14 cellular contexts compared by ENCODE assay signal in genomic region chr3:125043599-125044151, GRCh38. TPM values are rescaled to one million over a fixed set of nuclear protein-coding genes. Genes with fewer than 3 reads are reported as not detected.
DNase-seq lines count a peak whose midpoint lies in the region; ATAC-seq and TF ChIP-seq lines count a peak whose summit lies in the region.
"Had no signal": no experiment of that assay in that cellular context is flagged by ENCODE, and none has a peak within 500 bp of the region (broad histone marks: within the 10 kb centered on the region; RNA-seq: fewer than 3 reads in every experiment).

No MANE protein-coding gene starts in this region.

- H3K36me3 ChIP-seq in muscle layer of duodenum (ENCODE audit: control insufficient read depth in 1 of 2, insufficient read depth in 2 of 2, low read length in 2 of 2) (no peaks in the 10 kb centered on the region), testis (ENCODE audit: low read depth, missing control alignments) (no peaks in the 10 kb centered on the region)

- ATAC-seq in omental fat pad (ENCODE audit: low FRiP score) = no peak
- ATAC-seq: activated T-cell treated with anti-CD3 and anti-CD28 coated beads, Interleukin-2, amount 50 U/mL, for 72 hours; HCT116; stimulated activated naive CD8-positive, alpha-beta T cell treated with anti-CD3 and anti-CD28 coated beads, Interleukin-15, amount 100 ng/mL, for 72 hours had no signal

- no peak for TF ChIP-seq CTCF in VCaP (conservative IDR thresholded peaks at IDR 0.05)
- TF ChIP-seq CTCF in fibroblast of the aortic adventitia (IDR thresholded peaks at IDR 0.05; ENCODE audit: insufficient read depth, low read length) = no peak
- no peak for TF ChIP-seq CTCF in testis (IDR thresholded peaks at IDR 0.05)
- TF ChIP-seq CTCF in omental fat pad (IDR thresholded peaks at IDR 0.05) = no peak

- H3K9me3 ChIP-seq in muscle layer of duodenum (ENCODE audit: control insufficient read depth in 1 of 2, low read length in 2 of 2) (no peaks in the 10 kb centered on the region), testis (no peaks in the 10 kb centered on the region)

- no peaks in the 10 kb centered on the region for H3K27me3 ChIP-seq in muscle layer of duodenum (ENCODE audit: low read depth, low read length)
- H3K27me3 ChIP-seq in testis = no peaks in the 10 kb centered on the region

- DNase-seq in fibroblast of the aortic adventitia (ENCODE audit: low read depth) = peak; percentile 40
- DNase-seq in testis = no peak
- no peak for DNase-seq in NCI-H526 (lab: John Stamatoyannopoulos, UW)
- DNase-seq in posterior vena cava (ENCODE audit: low spot score) = no peak
- no peak for DNase-seq in omental fat pad (ENCODE audit: low spot score)
- DNase-seq in globus pallidus (ENCODE audit: low spot score) = no peak
- DNase-seq: activated CD4-positive, CD25-positive, alpha-beta regulatory T cell; activated T-cell treated with anti-CD3 and anti-CD28 coated beads, Interleukin-2, amount 50 U/mL, for 72 hours; NCI-H446 treated with DMSO at 0.1 percent for 48 hours; SHP77 treated with DMSO at 0.1 percent for 48 hours; stimulated activated naive CD8-positive, alpha-beta T cell treated with anti-CD3 and anti-CD28 coated beads, Interleukin-15, amount 100 ng/mL, for 72 hours had no signal

- H3K4me3 ChIP-seq in fibroblast of the aortic adventitia (ENCODE audit: low read depth, low read length) (peak overlapping the region; percentile 32), muscle layer of duodenum (ENCODE audit: low read depth in 1 of 2, low read length in 2 of 2) (peak overlapping the region; percentile 14 to 34), testis (no peak overlapping the region)

- intact Hi-C loops in testis (cut with DNase I; ENCODE audit: low total_unique reads) (no loop called here), posterior vena cava (cut with DNase I) (no loop called here)

- peaks cover 27 to 65% of the 10 kb centered on the region in 2 donors for H3K4me1 ChIP-seq in muscle layer of duodenum (ENCODE audit: control insufficient read depth in 1 of 2, insufficient read depth in 2 of 2, low read length in 2 of 2)
- peaks cover 46% of the 10 kb centered on the region for H3K4me1 ChIP-seq in testis

- H3K27ac ChIP-seq in VCaP (peak overlapping the region; percentile 83), muscle layer of duodenum (ENCODE audit: low read length) (peak overlapping the region; percentile 78), testis (peak overlapping the region; percentile 81)

- 64 to 75% methylated on average over 20 of the region's 20 CpGs for WGBS in testis, 2 donors

- TF ChIP-seq POLR2A in testis (IDR thresholded peaks at IDR 0.05) = no peak

RNA-seq across cellular contexts. Expression of gene HEG1, which starts 12.1 kb away (rescaled TPM):
- total RNA-seq in fibroblast of the aortic adventitia (ENCODE audit: low replicate concordance) (198 and 256 TPM in 2 replicates), testis (100 to 1,000 TPM; 120 to 160 TPM), posterior vena cava (100 to 1,000 TPM; 101 to 123 TPM), omental fat pad (100 to 1,000 TPM in 3 of 4 donors, 10 to 100 TPM in 1; 95.2 to 238 (median 147) TPM)
- 50.3 TPM for polyA plus RNA-seq in testis (ENCODE audit: insufficient read depth, low read depth, low replicate concordance)

Comparison
In these comparisons a context has a peak if more than half of its experiments do, and no peak if none do; other contexts are left out.
1. H3K4me3 ChIP-seq: peak in fibroblast of the aortic adventitia (single experiment) and muscle layer of duodenum (2 of 2); none in testis (0 of 2).
2. Peak in every context shown above with its lines, with median percentiles within 50 percentile points of each other: H3K27ac ChIP-seq.